Comparison of ENCODE assay signal across 8 cellular contexts in genomic region chr12:106282457-106283097, GRCh38. TPM values are rescaled to one million over a fixed set of nuclear protein-coding genes. Genes with fewer than 3 reads are reported as not detected.
DNase-seq lines count a peak whose midpoint lies in the region; ATAC-seq and TF ChIP-seq lines count a peak whose summit lies in the region.

No MANE protein-coding gene starts in this region.

- CTCF ChIA-PET in Panc1 (lab: Charles Lee) = interaction anchor here (1.0 kb wide), 1 partner anchor 55 kb away, joined by 4 read pairs; no protein-coding TSS in a partner anchor

- no peak overlapping the region for H3K4me3 Mint-ChIP-seq in activated T-helper 2 cell treated with anti-CD3 and anti-CD28 coated beads, Interferon-gamma antibody, Interleukin-2, Interleukin-4, amounts not matched to agents 10 μg/mL and 5 μg/mL and 100 μg/mL, durations not matched to agents 14 hours and 24 hours and 36 hours (ENCODE audit: low read depth)

- POLR2A ChIA-PET in Panc1 (lab: Charles Lee) = interaction anchor here (0.7 kb wide), 1 partner anchor 59 kb away, joined by 3 read pairs; no protein-coding TSS in a partner anchor

- no peak overlapping the region for H3K27ac Mint-ChIP-seq in activated T-helper 2 cell treated with anti-CD3 and anti-CD28 coated beads, Interferon-gamma antibody, Interleukin-2, Interleukin-4, amounts not matched to agents 10 μg/mL and 5 μg/mL and 100 μg/mL, durations not matched to agents 14 hours and 24 hours and 36 hours

- H3K4me1 ChIP-seq in Panc1 (ENCODE audit: control insufficient read depth, insufficient read depth, low read length) = no peaks in the 10 kb centered on the region

- peaks cover 2% of the 10 kb centered on the region; the same call in 1 of the 2 replicates for H3K9me3 ChIP-seq in Panc1 (ENCODE audit: control insufficient read depth, insufficient read depth, low read depth, low read length)

- ATAC-seq in HG03159 (IDR thresholded peaks at IDR 0.05; ENCODE audit: unreplicated experiment) (peak; percentile 61), Panc1 (peak; percentile 81; the same call in 1 of the 2 replicates)

- H3K4me1 Mint-ChIP-seq in activated T-helper 2 cell treated with anti-CD3 and anti-CD28 coated beads, Interferon-gamma antibody, Interleukin-2, Interleukin-4, amounts not matched to agents 10 μg/mL and 5 μg/mL and 100 μg/mL, durations not matched to agents 14 hours and 24 hours and 36 hours (ENCODE audit: low read depth) = peaks cover 10% of the 10 kb centered on the region

- H3K4me3 ChIP-seq in Panc1 (ENCODE audit: low read depth in 2 of 2, low read length in 2 of 2) = no peak overlapping the region

- intact Hi-C loops in Panc1 (cut with micrococcal nuclease; ENCODE audit: unreplicated experiment) = loop anchor here (2.0 kb wide), 1 partner anchor 56 kb away; no protein-coding TSS in a partner anchor
- intact Hi-C loops in activated T-helper 2 cell treated with anti-CD3 and anti-CD28 coated beads, Interferon-gamma antibody, Interleukin-2, Interleukin-4, amounts not matched to agents 10 μg/mL and 5 μg/mL and 100 μg/mL, durations not matched to agents 14 hours and 24 hours and 36 hours (cut with micrococcal nuclease) = loop anchor here (1.0 to 2.0 kb wide), 2 partner anchors 32 to 55 kb away; no protein-coding TSS in a partner anchor

- H3K9me3 Mint-ChIP-seq in activated T-helper 2 cell treated with anti-CD3 and anti-CD28 coated beads, Interferon-gamma antibody, Interleukin-2, Interleukin-4, amounts not matched to agents 10 μg/mL and 5 μg/mL and 100 μg/mL, durations not matched to agents 14 hours and 24 hours and 36 hours = peaks cover 5% of the 10 kb centered on the region

- DNase-seq in GDM1 (lab: John Stamatoyannopoulos, UW) = peak; percentile 16
- DNase-seq in Panc1 (ENCODE audit: low read depth, low spot score) = no peak
- peak; percentile 18 for DNase-seq in activated T-helper 2 cell treated with anti-CD3 and anti-CD28 coated beads, Interferon-gamma antibody, Interleukin-2, Interleukin-4, amounts not matched to agents 10 μg/mL and 5 μg/mL and 100 μg/mL, durations not matched to agents 14 hours and 24 hours and 36 hours (ENCODE audit: low spot score)
- peak; percentile 35 for DNase-seq in glomerular visceral epithelial cell (ENCODE audit: extremely low spot score)
- peak; percentile 37 for DNase-seq in retina
- DNase-seq in cortex of kidney (lab: John Stamatoyannopoulos, UW) = no peak
- DNase-seq in occipital lobe (lab: John Stamatoyannopoulos, UW) = no peak

- H3K27me3 Mint-ChIP-seq in activated T-helper 2 cell treated with anti-CD3 and anti-CD28 coated beads, Interferon-gamma antibody, Interleukin-2, Interleukin-4, amounts not matched to agents 10 μg/mL and 5 μg/mL and 100 μg/mL, durations not matched to agents 14 hours and 24 hours and 36 hours (ENCODE audit: low read depth) = peaks cover 24% of the 10 kb centered on the region

- no TSS peak for BruUV-seq in Panc1 (replicated peaks; lab: Mats Ljungman, UMichigan)

- H3K36me3 Mint-ChIP-seq in activated T-helper 2 cell treated with anti-CD3 and anti-CD28 coated beads, Interferon-gamma antibody, Interleukin-2, Interleukin-4, amounts not matched to agents 10 μg/mL and 5 μg/mL and 100 μg/mL, durations not matched to agents 14 hours and 24 hours and 36 hours (ENCODE audit: low read depth) = peaks cover 2% of the 10 kb centered on the region

- H3K36me3 ChIP-seq in Panc1 (ENCODE audit: control insufficient read depth, insufficient read depth, low read length) = no peaks in the 10 kb centered on the region

- in situ Hi-C loops in Panc1 (cut with HindIII; ENCODE audit: low pct_unique_long_range_greater_than_20kb, low sequenced_read_pairs) = no loop called here

- peak; percentile 78 for TF ChIP-seq CTCF in Panc1 (IDR thresholded peaks at IDR 0.05)

- no peak overlapping the region for H3K27ac ChIP-seq in Panc1 (ENCODE audit: low read length)

- H3K27me3 ChIP-seq in Panc1 (ENCODE audit: control insufficient read depth, insufficient read depth, low read length) = no peaks in the 10 kb centered on the region

RNA-seq across cellular contexts. Expression of gene TCP11L2, which starts 20.0 kb away (rescaled TPM):
- 3.5 TPM for total RNA-seq in Panc1 (2021; ENCODE audit: unreplicated experiment)
- polyA plus RNA-seq in Panc1 (2012; ENCODE audit: insufficient read length) = 3.0 TPM
- 4.8 and 5.1 TPM in 2 replicates for total RNA-seq in activated T-helper 2 cell treated with anti-CD3 and anti-CD28 coated beads, Interferon-gamma antibody, Interleukin-2, Interleukin-4, amounts not matched to agents 10 μg/mL and 5 μg/mL and 100 μg/mL, durations not matched to agents 14 hours and 24 hours and 36 hours
- 39.8 TPM for total RNA-seq in occipital lobe

RNA-seq across cellular contexts. Expression of gene CKAP4, which starts 34.8 kb away (rescaled TPM):
- total RNA-seq in Panc1 (2021; ENCODE audit: unreplicated experiment) = 95.9 TPM
- 100 TPM for polyA plus RNA-seq in Panc1 (2012; ENCODE audit: insufficient read length)
- 5.0 and 5.7 TPM in 2 replicates for total RNA-seq in activated T-helper 2 cell treated with anti-CD3 and anti-CD28 coated beads, Interferon-gamma antibody, Interleukin-2, Interleukin-4, amounts not matched to agents 10 μg/mL and 5 μg/mL and 100 μg/mL, durations not matched to agents 14 hours and 24 hours and 36 hours
- 20.3 TPM for total RNA-seq in occipital lobe

Comparison
In these comparisons a context has a peak if more than half of its experiments do, and no peak if none do; other contexts are left out.
1. DNase-seq: peak in GDM1 (single experiment), activated T-helper 2 cell treated with anti-CD3 and anti-CD28 coated beads, Interferon-gamma antibody, Interleukin-2, Interleukin-4, amounts not matched to agents 10 μg/mL and 5 μg/mL and 100 μg/mL, durations not matched to agents 14 hours and 24 hours and 36 hours (single experiment), glomerular visceral epithelial cell (single experiment) and retina (single experiment); none in Panc1 (single experiment), cortex of kidney (single experiment) and occipital lobe (single experiment).